In the genomic region with DNA sequence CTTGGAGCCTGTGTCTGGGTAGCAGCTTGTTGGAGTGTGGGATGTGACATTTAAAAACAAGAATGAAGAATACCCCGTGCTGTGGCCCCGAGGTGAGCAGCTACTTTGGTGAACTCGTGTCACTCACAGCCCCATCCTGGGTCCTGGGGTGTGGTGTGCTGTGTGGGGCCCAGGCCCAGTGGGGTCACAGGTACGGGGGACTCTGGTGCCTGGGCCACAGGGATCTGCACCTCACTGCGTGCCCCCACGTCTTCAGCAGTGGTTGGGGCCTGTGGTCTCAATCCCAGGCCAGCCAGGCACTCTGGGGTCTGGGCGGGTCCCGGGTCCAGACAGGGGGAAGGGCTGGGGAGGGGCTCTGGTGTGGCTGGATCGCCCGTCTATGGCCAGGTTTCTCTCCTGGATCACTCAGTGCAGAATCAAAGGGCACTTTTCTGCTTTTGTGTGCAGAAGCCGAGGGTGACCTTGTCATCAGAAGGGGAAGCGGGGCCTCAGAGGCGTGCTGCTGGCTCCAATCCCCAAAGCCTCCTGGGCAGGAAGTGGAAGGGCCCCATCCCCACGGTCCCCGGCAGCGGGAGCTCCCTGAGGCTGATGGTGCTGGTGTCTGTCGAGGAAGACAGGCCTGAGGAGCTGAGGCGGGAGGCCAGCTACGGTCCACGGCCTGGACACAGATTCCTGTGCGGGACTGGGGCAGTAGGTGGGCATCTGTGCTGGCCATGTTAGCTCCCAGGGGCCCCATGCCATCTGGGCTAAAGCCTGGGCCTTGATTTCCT, we compare ENCODE assay signal across 9 cellular contexts.
DNase-seq lines count a peak whose midpoint lies in the region; ATAC-seq lines count a peak whose summit lies in the region.
"Had no signal": no experiment of that assay in that cellular context is flagged by ENCODE, and none has a peak within 500 bp of the region (broad histone marks: within the 10 kb centered on the region; RNA-seq: fewer than 3 reads in every experiment).

No MANE protein-coding gene starts in this region.

- H3K4me3 ChIP-seq in effector memory CD4-positive, alpha-beta T cell (ENCODE audit: insufficient read depth, low read depth, low read length, poor library complexity, severe bottlenecking): no peak overlapping the region

- H3K27ac ChIP-seq in KOPT-K1 (ENCODE audit: low read depth, low read length, poor library complexity, severe bottlenecking): peak overlapping the region; percentile 77
- peak overlapping the region; percentile 88 for H3K27ac ChIP-seq in effector memory CD4-positive, alpha-beta T cell (ENCODE audit: insufficient read depth, low read length, poor library complexity, severe bottlenecking)

- DNase-seq in UCSD-AML1 (lab: John Stamatoyannopoulos, UW; ENCODE audit: unreplicated experiment) (peak; percentile 47), DMS79 treated with DMSO at 0.1 percent for 48 hours (lab: John Stamatoyannopoulos, UW) (no peak)
- DNase-seq in effector memory CD4-positive, alpha-beta T cell: no peak
- peak in 2 of 3 donors; percentile 34 to 48 for DNase-seq in stimulated activated CD4-positive, alpha-beta T cell treated with anti-CD3 and anti-CD28 coated beads, TNF-alpha, amount 100 ng/mL, for 48 hours (ENCODE audit: low read depth in 3 of 3)
- DNase-seq: mammary epithelial cell, NCI-H146 had no signal

- ATAC-seq in HG02678 (IDR thresholded peaks at IDR 0.05; ENCODE audit: unreplicated experiment): no peak
- no peak for ATAC-seq in HG02623 (IDR thresholded peaks at IDR 0.05; ENCODE audit: unreplicated experiment)

- no peaks in the 10 kb centered on the region for H3K27me3 ChIP-seq in effector memory CD4-positive, alpha-beta T cell (replicated peaks; ENCODE audit: control insufficient read depth, insufficient read depth, low read length, poor library complexity, severe bottlenecking)

- H3K9me3 ChIP-seq in KOPT-K1 (ENCODE audit: insufficient read depth, low read length, poor library complexity, severe bottlenecking): no peaks in the 10 kb centered on the region
- H3K9me3 ChIP-seq in effector memory CD4-positive, alpha-beta T cell (ENCODE audit: control insufficient read depth, low read length): no peaks in the 10 kb centered on the region

- peaks cover 64% of the 10 kb centered on the region for H3K4me1 ChIP-seq in effector memory CD4-positive, alpha-beta T cell (ENCODE audit: control insufficient read depth, insufficient read depth, low read length, poor library complexity, severe bottlenecking)

- H3K36me3 ChIP-seq in KOPT-K1 (ENCODE audit: insufficient read depth, low read length): no peaks in the 10 kb centered on the region
- no peaks in the 10 kb centered on the region for H3K36me3 ChIP-seq in effector memory CD4-positive, alpha-beta T cell (ENCODE audit: control insufficient read depth, insufficient read depth, low read length)

Comparison
In these comparisons a context has a peak if more than half of its experiments do, and no peak if none do; other contexts are left out.
1. DNase-seq: peak in UCSD-AML1 (single experiment) and stimulated activated CD4-positive, alpha-beta T cell treated with anti-CD3 and anti-CD28 coated beads, TNF-alpha, amount 100 ng/mL, for 48 hours (2 of 3); none in effector memory CD4-positive, alpha-beta T cell (0 of 3) and DMS79 treated with DMSO at 0.1 percent for 48 hours (single experiment).